8 cellular contexts compared by ENCODE assay signal in the genomic region with DNA sequence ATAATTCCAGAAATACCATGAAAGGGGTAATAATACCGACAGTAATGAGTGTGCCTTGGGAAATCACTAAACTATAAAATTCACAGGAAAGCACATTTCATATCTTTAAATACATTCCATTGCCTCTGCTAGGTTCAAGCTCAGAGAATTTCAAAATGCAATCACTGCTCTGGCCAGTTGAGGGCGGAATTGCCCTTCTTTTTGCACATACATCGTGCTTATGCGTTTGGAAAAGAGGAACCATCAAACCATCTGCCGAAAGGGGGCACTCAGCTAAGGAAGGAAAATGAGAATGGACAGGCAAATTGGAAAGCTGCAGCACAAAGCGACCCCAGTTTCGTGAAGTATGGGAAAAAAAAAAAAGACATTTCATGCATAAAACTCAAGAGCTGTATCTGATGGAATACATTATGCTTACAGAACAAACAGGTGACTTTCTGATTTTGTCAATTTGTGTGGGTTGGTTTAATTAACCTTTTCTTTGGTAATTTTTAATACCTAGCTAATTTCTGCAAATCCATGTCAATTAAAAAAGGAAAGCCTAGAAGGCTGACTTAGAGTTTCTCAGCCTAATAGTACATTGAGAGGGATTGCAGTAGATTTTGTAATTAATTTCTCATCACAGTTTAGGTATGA.
DNase-seq lines count a peak whose midpoint lies in the region; ATAC-seq and TF ChIP-seq lines count a peak whose summit lies in the region.

No MANE protein-coding gene starts in this region.

- ATAC-seq in GM18511 (IDR thresholded peaks at IDR 0.05; ENCODE audit: unreplicated experiment) (peak; percentile 100), HG02884 (IDR thresholded peaks at IDR 0.05; ENCODE audit: unreplicated experiment) (peak; percentile 99)

- H3K4me3 ChIP-seq in AG09309 (ENCODE audit: control insufficient read depth, low read depth, low read length) (no peak overlapping the region), cardiac fibroblast (replicated peaks in 1 of 2; ENCODE audit: low read depth in 2 of 2, low read length in 2 of 2) (no peak overlapping the region)

- TF ChIP-seq CTCF in AG09309 (IDR thresholded peaks at IDR 0.05; ENCODE audit: control insufficient read depth, insufficient read depth, low read depth, low read length, missing control alignments) (peak; percentile 93), cardiac fibroblast (IDR thresholded peaks at IDR 0.05; ENCODE audit: low read depth, low read length) (peak; percentile 91)

- DNase-seq in AG09309 (ENCODE audit: low read depth) (peak; percentile 42), NCI-H1105 (lab: John Stamatoyannopoulos, UW) (peak; percentile 84), SIG-M5 treated with dmso at 0.1 percent for 504 hours (lab: John Stamatoyannopoulos, UW; ENCODE audit: unreplicated experiment) (peak; percentile 71), cardiac fibroblast (ENCODE audit: low read depth in 2 of 2) (peak; percentile 82 to 84), kidney tubule cell (ENCODE audit: low spot score) (peak; percentile 76)
- peak; percentile 9 for DNase-seq in stimulated activated CD8-positive, alpha-beta memory T cell treated with anti-CD3 and anti-CD28 coated beads, Interleukin-4, amount 100 ng/mL, for 24 hours (ENCODE audit: low read depth)

Comparison
In these comparisons a context has a peak if more than half of its experiments do, and no peak if none do; other contexts are left out.
1. DNase-seq: peak in every context shown above with its lines; median percentile 84 in NCI-H1105; 83 in cardiac fibroblast; 76 in kidney tubule cell; 71 in SIG-M5 treated with dmso at 0.1 percent for 504 hours; 42 in AG09309; 9 in stimulated activated CD8-positive, alpha-beta memory T cell treated with anti-CD3 and anti-CD28 coated beads, Interleukin-4, amount 100 ng/mL, for 24 hours.